Comparison of ENCODE assay signal across 20 cellular contexts in genomic region chr5:150038547-150038946, GRCh38.
"Had no signal": no experiment of that assay in that cellular context is flagged by ENCODE, and none has a peak within 500 bp of the region (broad histone marks: within the 10 kb centered on the region; RNA-seq: fewer than 3 reads in every experiment).

No MANE protein-coding gene starts in this region.

- H3K4me1 Mint-ChIP-seq: neural crest cell had no signal

- DNase-seq: activated CD4-positive, alpha-beta T cell treated with anti-CD3 and anti-CD28 coated beads for 4 hours; activated CD4-positive, alpha-beta T cell treated with anti-CD3 and anti-CD28 coated beads, Interleukin-2, amount 50 U/mL, for 48 hours; activated CD4-positive, CD25-positive, alpha-beta regulatory T cell; activated CD8-positive, alpha-beta memory T cell treated with anti-CD3 and anti-CD28 coated beads, Interleukin-2, amount 50 U/mL, for 48 hours; activated naive CD4-positive, alpha-beta T cell treated with Interleukin-2 at 50 U/mL for 16 hours; activated naive CD8-positive, alpha-beta T cell treated with anti-CD3 and anti-CD28 coated beads for 36 hours; activated T-cell treated with anti-CD3 and anti-CD28 coated beads, Interleukin-2, amount 50 U/mL, for 4 hours; glutamatergic neuron; kidney glomerular epithelial cell; left lung; naive thymus-derived CD4-positive, alpha-beta T cell; occipital lobe; retina; sigmoid colon; stimulated activated CD4-positive, alpha-beta T cell treated with anti-CD3 and anti-CD28 coated beads, Interleukin-4, amount 100 ng/mL, for 24 hours; stimulated activated naive CD8-positive, alpha-beta T cell treated with anti-CD3 and anti-CD28 coated beads, Interleukin-15, Interleukin-2, amounts not matched to agents 100 U/mL and 50 U/mL, for 24 hours; T-helper 17 cell; upper lobe of right lung had no signal

- H3K4me3 Mint-ChIP-seq: activated naive CD8-positive, alpha-beta T cell treated with anti-CD3 and anti-CD28 coated beads for 36 hours; activated T-cell treated with anti-CD3 and anti-CD28 coated beads, Interleukin-2, amount 50 U/mL, for 4 hours; naive thymus-derived CD4-positive, alpha-beta T cell; neural crest cell; T-helper 17 cell had no signal

- H3K27ac Mint-ChIP-seq: activated naive CD8-positive, alpha-beta T cell treated with anti-CD3 and anti-CD28 coated beads for 36 hours; progenitor cell of endocrine pancreas; T-helper 17 cell had no signal

- ATAC-seq: activated T-cell treated with anti-CD3 and anti-CD28 coated beads, Interleukin-2, amount 50 U/mL, for 4 hours; left lung; naive thymus-derived CD4-positive, alpha-beta T cell; stimulated activated naive CD8-positive, alpha-beta T cell treated with anti-CD3 and anti-CD28 coated beads, Interleukin-15, Interleukin-2, amounts not matched to agents 100 U/mL and 50 U/mL, for 24 hours; T-helper 17 cell; upper lobe of right lung had no signal

- H3K9me3 Mint-ChIP-seq: activated naive CD8-positive, alpha-beta T cell treated with anti-CD3 and anti-CD28 coated beads for 36 hours; activated T-cell treated with anti-CD3 and anti-CD28 coated beads, Interleukin-2, amount 50 U/mL, for 4 hours; naive thymus-derived CD4-positive, alpha-beta T cell; neural crest cell had no signal

- H3K27me3 Mint-ChIP-seq: activated naive CD8-positive, alpha-beta T cell treated with anti-CD3 and anti-CD28 coated beads for 36 hours; naive thymus-derived CD4-positive, alpha-beta T cell; progenitor cell of endocrine pancreas; T-helper 17 cell had no signal
